ENCODE assay signal across 1 cellular context in the genomic region with DNA sequence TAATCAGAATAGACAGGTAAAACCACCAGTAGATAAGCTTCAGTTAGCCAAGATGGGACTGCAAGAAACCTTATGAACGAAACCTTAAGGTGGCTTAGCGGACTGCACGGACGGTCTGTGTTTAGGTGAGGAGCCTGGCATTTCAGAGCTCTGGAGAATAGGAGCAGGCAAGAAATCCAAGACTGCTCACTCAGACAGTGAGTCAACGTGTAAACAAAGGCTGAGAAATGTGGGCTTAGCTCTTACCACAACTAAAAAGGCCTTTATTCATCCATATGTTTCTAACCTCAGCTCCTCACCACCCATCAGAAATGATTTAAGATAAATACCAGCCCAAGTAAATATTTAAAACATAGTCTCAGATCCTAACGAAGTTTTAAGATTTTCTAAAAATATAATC.
A peak's percentile ranks its signal among the peaks of the same experiment; 100 is the strongest.
TF ChIP-seq lines count a peak whose summit lies in the region.

No MANE protein-coding gene starts in this region.

TF ChIP-seq in IMR-90, 13 proteins besides CTCF, POLR2A, EP300 and RAD21:
- TF ChIP-seq, protein P1, sequence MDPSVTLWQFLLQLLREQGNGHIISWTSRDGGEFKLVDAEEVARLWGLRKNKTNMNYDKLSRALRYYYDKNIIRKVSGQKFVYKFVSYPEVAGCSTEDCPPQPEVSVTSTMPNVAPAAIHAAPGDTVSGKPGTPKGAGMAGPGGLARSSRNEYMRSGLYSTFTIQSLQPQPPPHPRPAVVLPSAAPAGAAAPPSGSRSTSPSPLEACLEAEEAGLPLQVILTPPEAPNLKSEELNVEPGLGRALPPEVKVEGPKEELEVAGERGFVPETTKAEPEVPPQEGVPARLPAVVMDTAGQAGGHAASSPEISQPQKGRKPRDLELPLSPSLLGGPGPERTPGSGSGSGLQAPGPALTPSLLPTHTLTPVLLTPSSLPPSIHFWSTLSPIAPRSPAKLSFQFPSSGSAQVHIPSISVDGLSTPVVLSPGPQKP (IDR thresholded peaks at IDR 0.05; ENCODE audit: borderline replicate concordance, low read depth, low read length): no peak
- no peak for TF ChIP-seq RFX5 (IDR thresholded peaks at IDR 0.05; ENCODE audit: low read depth, low read length)
- peak; percentile 95 for TF ChIP-seq FOS (IDR thresholded peaks at IDR 0.05; ENCODE audit: low read depth, low read length)
- peak; percentile 15; the same call in 1 of the 2 replicates for TF ChIP-seq NFE2L2 (IDR thresholded peaks at IDR 0.05; ENCODE audit: low read depth, low read length)
- TF ChIP-seq BHLHE40 (IDR thresholded peaks at IDR 0.05; ENCODE audit: low read depth, low read length): peak; percentile 59
- TF ChIP-seq CEBPB (IDR thresholded peaks at IDR 0.05; ENCODE audit: low read depth, low read length): peak; percentile 26; the same call in 1 of the 2 replicates
- TF ChIP-seq, protein P2, sequence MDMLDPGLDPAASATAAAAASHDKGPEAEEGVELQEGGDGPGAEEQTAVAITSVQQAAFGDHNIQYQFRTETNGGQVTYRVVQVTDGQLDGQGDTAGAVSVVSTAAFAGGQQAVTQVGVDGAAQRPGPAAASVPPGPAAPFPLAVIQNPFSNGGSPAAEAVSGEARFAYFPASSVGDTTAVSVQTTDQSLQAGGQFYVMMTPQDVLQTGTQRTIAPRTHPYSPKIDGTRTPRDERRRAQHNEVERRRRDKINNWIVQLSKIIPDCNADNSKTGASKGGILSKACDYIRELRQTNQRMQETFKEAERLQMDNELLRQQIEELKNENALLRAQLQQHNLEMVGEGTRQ (IDR thresholded peaks at IDR 0.05; ENCODE audit: low read depth, low read length): no peak
- no peak for TF ChIP-seq SMC3 (IDR thresholded peaks at IDR 0.05; ENCODE audit: low read depth, low read length)
- no peak for TF ChIP-seq CHD1 (IDR thresholded peaks at IDR 0.05; ENCODE audit: low read depth, low read length)
